17 cellular contexts compared by ENCODE assay signal in genomic region chr4:22339491-22339890, GRCh38.
"Had no signal": no experiment of that assay in that cellular context is flagged by ENCODE, and none has a peak within 500 bp of the region (broad histone marks: within the 10 kb centered on the region; RNA-seq: fewer than 3 reads in every experiment).

No MANE protein-coding gene starts in this region.

- DNase-seq: activated B cell treated with CpG ODN at 0.5 μM for 24 hours; activated CD4-positive, alpha-beta T cell treated with anti-CD3 and anti-CD28 coated beads for 36 hours; activated CD4-positive, alpha-beta T cell treated with anti-CD3 and anti-CD28 coated beads, Interleukin-2, amount 50 U/mL, for 4 hours; activated effector memory CD4-positive, alpha-beta T cell treated with anti-CD3 and anti-CD28 coated beads, Interleukin-2, amount 50 U/mL, for 16 hours; activated naive CD4-positive, alpha-beta T cell treated with anti-CD3 and anti-CD28 coated beads, Interleukin-2, amount 50 U/mL, for 16 hours; activated naive CD8-positive, alpha-beta T cell treated with anti-CD3 and anti-CD28 coated beads, Interleukin-2, amount 50 U/mL, for 24 hours; activated T-cell treated with anti-CD3 and anti-CD28 coated beads for 4 hours; cortex of kidney; mammary epithelial cell; midbrain; natural killer cell; spleen; stimulated activated CD4-positive, alpha-beta T cell treated with anti-CD3 and anti-CD28 coated beads, Interleukin-4, amount 100 ng/mL, for 1 hour; stimulated activated naive CD4-positive, alpha-beta T cell; T-helper 17 cell; upper lobe of left lung had no signal

- ATAC-seq: activated CD4-positive, alpha-beta T cell treated with anti-CD3 and anti-CD28 coated beads for 36 hours; activated naive CD8-positive, alpha-beta T cell treated with anti-CD3 and anti-CD28 coated beads, Interleukin-2, amount 50 U/mL, for 24 hours; left ventricle myocardium superior; natural killer cell; T-helper 17 cell had no signal
